In the genomic region with DNA sequence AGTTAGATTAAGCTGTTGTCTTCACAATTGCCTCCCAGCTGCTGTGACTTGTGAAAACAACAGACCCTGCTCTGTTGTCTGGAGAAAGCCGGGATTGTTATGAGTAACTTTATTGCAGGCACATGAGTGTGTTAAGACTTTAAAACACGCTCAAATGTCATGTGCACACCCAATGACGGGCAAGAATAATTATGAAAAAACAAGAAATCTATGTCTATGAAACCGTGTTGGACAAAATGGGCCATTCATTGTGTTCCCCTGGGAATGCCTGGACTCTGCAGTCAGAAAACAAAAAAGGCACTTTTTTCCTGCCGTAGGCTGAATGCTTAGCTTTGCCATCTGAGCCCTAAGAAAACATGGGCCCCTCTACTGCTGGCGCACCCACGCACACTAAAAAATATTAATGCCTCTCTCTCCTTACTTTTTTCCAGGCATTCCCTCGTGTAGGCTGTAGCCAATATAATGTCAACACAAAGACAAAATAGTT, we compare ENCODE assay signal across 15 cellular contexts.
DNase-seq lines count a peak whose midpoint lies in the region; ATAC-seq and TF ChIP-seq lines count a peak whose summit lies in the region.
"Had no signal": no experiment of that assay in that cellular context is flagged by ENCODE, and none has a peak within 500 bp of the region (broad histone marks: within the 10 kb centered on the region; RNA-seq: fewer than 3 reads in every experiment).

No MANE protein-coding gene starts in this region.

- H3K4me1 ChIP-seq in smooth muscle cell (ENCODE audit: low read depth) (peaks cover 18% of the 10 kb centered on the region), foreskin keratinocyte (peaks cover 3% of the 10 kb centered on the region)

- H3K79me2 ChIP-seq in smooth muscle cell (ENCODE audit: low read depth), result no peaks in the 10 kb centered on the region

- peak overlapping the region; percentile 86 for H3K27ac Mint-ChIP-seq in endothelial cell (ENCODE audit: unreplicated experiment)
- H3K27ac Mint-ChIP-seq in nephron, result peak overlapping the region; percentile 92 to 96 (median 95)
- no peak overlapping the region for H3K27ac Mint-ChIP-seq in activated CD4-positive, alpha-beta memory T cell treated with anti-CD3 and anti-CD28 coated beads, Interleukin-2, amount 10 ng/mL, durations not matched to agents 7 days and 5 days
- H3K27ac Mint-ChIP-seq: activated naive CD4-positive, alpha-beta T cell treated with anti-CD3 and anti-CD28 coated beads, Interleukin-2, amount 50 U/mL, for 24 hours; CD4-positive, alpha-beta T cell had no signal

- H3K4me1 Mint-ChIP-seq in endothelial cell (ENCODE audit: unreplicated experiment), result peaks cover 25% of the 10 kb centered on the region
- peaks cover 44% of the 10 kb centered on the region for H3K4me1 Mint-ChIP-seq in nephron
- no peaks in the 10 kb centered on the region for H3K4me1 Mint-ChIP-seq in activated CD4-positive, alpha-beta memory T cell treated with anti-CD3 and anti-CD28 coated beads, Interleukin-2, amount 10 ng/mL, durations not matched to agents 7 days and 5 days
- H3K4me1 Mint-ChIP-seq: activated naive CD4-positive, alpha-beta T cell treated with anti-CD3 and anti-CD28 coated beads, Interleukin-2, amount 50 U/mL, for 24 hours had no signal

- H3K9me3 Mint-ChIP-seq in endothelial cell (ENCODE audit: unreplicated experiment) (no peaks in the 10 kb centered on the region), nephron (peaks cover 13% of the 10 kb centered on the region)
- peaks cover 6% of the 10 kb centered on the region for H3K9me3 Mint-ChIP-seq in activated CD4-positive, alpha-beta memory T cell treated with anti-CD3 and anti-CD28 coated beads, Interleukin-2, amount 10 ng/mL, durations not matched to agents 7 days and 5 days
- H3K9me3 Mint-ChIP-seq: activated naive CD4-positive, alpha-beta T cell treated with anti-CD3 and anti-CD28 coated beads, Interleukin-2, amount 50 U/mL, for 24 hours had no signal

- DNase-seq in NCI-H146 (lab: John Stamatoyannopoulos, UW) (peak; percentile 4), NCI-H146 treated with DMSO at 0.1 percent for 48 hours (lab: John Stamatoyannopoulos, UW; ENCODE audit: unreplicated experiment) (no peak), endothelial cell (ENCODE audit: low spot score) (no peak), smooth muscle cell (lab: John Stamatoyannopoulos, UW; ENCODE audit: unreplicated experiment) (no peak), foreskin keratinocyte (no peak)
- DNase-seq in activated CD4-positive, alpha-beta memory T cell treated with anti-CD3 and anti-CD28 coated beads, Interleukin-2, amount 10 ng/mL, durations not matched to agents 7 days and 5 days, result no peak
- DNase-seq: CD4-positive, alpha-beta T cell; cerebellar nuclear complex; GDM1; Karpas-422; spleen had no signal

- H3F3A ChIP-seq in smooth muscle cell (ENCODE audit: low read depth), result no peaks in the 10 kb centered on the region

- ATAC-seq in GM19455 (IDR thresholded peaks at IDR 0.05; ENCODE audit: unreplicated experiment), result no peak
- no peak for ATAC-seq in foreskin keratinocyte

- H3K36me3 ChIP-seq in smooth muscle cell (ENCODE audit: low read depth), result no peaks in the 10 kb centered on the region
- H3K36me3 ChIP-seq: spleen had no signal

- WGBS in smooth muscle cell (ENCODE audit: low lambda C conversion rate), result 18% methylated on average over 8 of the region's 8 CpGs

- CTCF ChIA-PET in activated CD4-positive, alpha-beta memory T cell treated with anti-CD3 and anti-CD28 coated beads, Interleukin-2, amount 10 ng/mL, durations not matched to agents 7 days and 5 days (lab: Charles Lee), result no interaction called here

- H3K4me3 ChIP-seq in smooth muscle cell, result peak overlapping the region; percentile 13
- H3K4me3 ChIP-seq: spleen had no signal

- H3K4me3 Mint-ChIP-seq in endothelial cell (ENCODE audit: unreplicated experiment) (no peak overlapping the region), nephron (peak overlapping the region; percentile 29 to 49 (median 47))
- H3K4me3 Mint-ChIP-seq in activated CD4-positive, alpha-beta memory T cell treated with anti-CD3 and anti-CD28 coated beads, Interleukin-2, amount 10 ng/mL, durations not matched to agents 7 days and 5 days, result no peak overlapping the region
- H3K4me3 Mint-ChIP-seq: activated naive CD4-positive, alpha-beta T cell treated with anti-CD3 and anti-CD28 coated beads, Interleukin-2, amount 50 U/mL, for 24 hours; CD4-positive, alpha-beta T cell had no signal

- no peaks in the 10 kb centered on the region for H3K27me3 Mint-ChIP-seq in endothelial cell (ENCODE audit: unreplicated experiment)
- H3K27me3 Mint-ChIP-seq in nephron (ENCODE audit: low read depth), result no peaks in the 10 kb centered on the region
- no peaks in the 10 kb centered on the region for H3K27me3 Mint-ChIP-seq in activated CD4-positive, alpha-beta memory T cell treated with anti-CD3 and anti-CD28 coated beads, Interleukin-2, amount 10 ng/mL, durations not matched to agents 7 days and 5 days
- H3K27me3 Mint-ChIP-seq: activated naive CD4-positive, alpha-beta T cell treated with anti-CD3 and anti-CD28 coated beads, Interleukin-2, amount 50 U/mL, for 24 hours; CD4-positive, alpha-beta T cell had no signal

- peaks cover 4% of the 10 kb centered on the region for H3K36me3 Mint-ChIP-seq in endothelial cell (ENCODE audit: low read depth, unreplicated experiment)
- H3K36me3 Mint-ChIP-seq in nephron (ENCODE audit: low read depth), result peaks cover 18% of the 10 kb centered on the region
- no peaks in the 10 kb centered on the region for H3K36me3 Mint-ChIP-seq in activated CD4-positive, alpha-beta memory T cell treated with anti-CD3 and anti-CD28 coated beads, Interleukin-2, amount 10 ng/mL, durations not matched to agents 7 days and 5 days (ENCODE audit: low read depth)
- H3K36me3 Mint-ChIP-seq: activated naive CD4-positive, alpha-beta T cell treated with anti-CD3 and anti-CD28 coated beads, Interleukin-2, amount 50 U/mL, for 24 hours had no signal

- no peak overlapping the region for H2AFZ ChIP-seq in smooth muscle cell (ENCODE audit: low read depth)

- peak overlapping the region; percentile 75 for H3K4me2 ChIP-seq in smooth muscle cell

- TF ChIP-seq CTCF in endothelial cell (IDR thresholded peaks at IDR 0.05; ENCODE audit: unreplicated experiment) (no peak), nephron (IDR thresholded peaks at IDR 0.05; ENCODE audit: unreplicated experiment in 3 of 3) (no peak), smooth muscle cell (IDR thresholded peaks at IDR 0.05; ENCODE audit: borderline replicate concordance, insufficient read depth, poor library complexity, severe bottlenecking) (no peak), foreskin keratinocyte (conservative IDR thresholded peaks at IDR 0.05) (no peak)

- H3K9ac ChIP-seq in smooth muscle cell (ENCODE audit: low read depth), result no peak overlapping the region

- H3K27ac ChIP-seq in smooth muscle cell (ENCODE audit: low read depth), result peak overlapping the region; percentile 61
- no peak overlapping the region for H3K27ac ChIP-seq in foreskin keratinocyte
- H3K27ac ChIP-seq: 22Rv1, spleen had no signal

- no peaks in the 10 kb centered on the region for H4K20me1 ChIP-seq in smooth muscle cell (ENCODE audit: low read depth)

- H3K27me3 ChIP-seq in smooth muscle cell (ENCODE audit: low read depth), result no peaks in the 10 kb centered on the region
- no peaks in the 10 kb centered on the region for H3K27me3 ChIP-seq in foreskin keratinocyte
- H3K27me3 ChIP-seq: spleen had no signal

- POLR2A ChIA-PET in activated CD4-positive, alpha-beta memory T cell treated with anti-CD3 and anti-CD28 coated beads, Interleukin-2, amount 10 ng/mL, durations not matched to agents 7 days and 5 days (lab: Charles Lee), result no interaction called here

- H3K9me3 ChIP-seq in smooth muscle cell (replicated peaks; ENCODE audit: low read depth), result no peaks in the 10 kb centered on the region
- H3K9me3 ChIP-seq: spleen had no signal

Comparison
In these comparisons a context has a peak if more than half of its experiments do, and no peak if none do; other contexts are left out.
1. H3K4me3 Mint-ChIP-seq: peak in nephron (3 of 3); none in endothelial cell (single experiment) and activated CD4-positive, alpha-beta memory T cell treated with anti-CD3 and anti-CD28 coated beads, Interleukin-2, amount 10 ng/mL, durations not matched to agents 7 days and 5 days (single experiment).